In genomic region chr5:132099073-132099748, GRCh38 we compare ENCODE assay signal across 8 cellular contexts. TPM values are rescaled to one million over a fixed set of nuclear protein-coding genes. Genes with fewer than 3 reads are reported as not detected.
DNase-seq lines count a peak whose midpoint lies in the region; ATAC-seq, FAIRE-seq and TF ChIP-seq lines count a peak whose summit lies in the region.

No MANE protein-coding gene starts in this region.

- no peaks in the 10 kb centered on the region for H3K36me3 ChIP-seq in naive thymus-derived CD4-positive, alpha-beta T cell (ENCODE audit: control insufficient read depth in 2 of 3, insufficient read depth in 3 of 3, low read length in 3 of 3)

- no peak overlapping the region for H3K4me3 ChIP-seq in naive thymus-derived CD4-positive, alpha-beta T cell (ENCODE audit: low read length)

- H3K9me3 Mint-ChIP-seq in naive thymus-derived CD4-positive, alpha-beta T cell, result peaks cover 0 to 3% (median 0%) of the 10 kb centered on the region in 11 donors

- peak overlapping the region in 2 of 9 donors; percentile 29 to 70 for H3K27ac Mint-ChIP-seq in naive thymus-derived CD4-positive, alpha-beta T cell

- no peaks in the 10 kb centered on the region for H3K27me3 ChIP-seq in naive thymus-derived CD4-positive, alpha-beta T cell (ENCODE audit: control insufficient read depth in 2 of 2, insufficient read depth in 2 of 2, low read length in 2 of 2)

- in situ Hi-C loops in GM13976 (cut with MboI; ENCODE audit: low sequenced_read_pairs, unreplicated experiment), result no loop called here

- H3K4me1 ChIP-seq in naive thymus-derived CD4-positive, alpha-beta T cell (ENCODE audit: control insufficient read depth in 2 of 2, insufficient read depth in 2 of 2, low read length in 2 of 2), result peaks cover 40 to 76% of the 10 kb centered on the region in 2 donors

- POLR2A ChIA-PET in naive thymus-derived CD4-positive, alpha-beta T cell (lab: Charles Lee), result no interaction called here

- TF ChIP-seq CTCF in GM13976 (IDR thresholded peaks at IDR 0.05; ENCODE audit: borderline replicate concordance, control extremely low read depth, extremely low read depth, insufficient read depth, missing control alignments), result no peak

- DNase-seq in RCC 7860 (ENCODE audit: low spot score) (peak; percentile 20), DMS153 (lab: John Stamatoyannopoulos, UW) (no peak), DMS53 treated with DMSO at 0.1 percent for 48 hours (lab: John Stamatoyannopoulos, UW; ENCODE audit: unreplicated experiment) (no peak), GM13976 (ENCODE audit: low spot score) (no peak), germinal center (ENCODE audit: low spot score) (no peak)
- DNase-seq in naive thymus-derived CD4-positive, alpha-beta T cell, result peak in 1 of 9 donors; percentile 62

- peaks cover 34 to 84% (median 43%) of the 10 kb centered on the region in 7 donors for H3K4me1 Mint-ChIP-seq in naive thymus-derived CD4-positive, alpha-beta T cell

- H3K9me3 ChIP-seq in naive thymus-derived CD4-positive, alpha-beta T cell (ENCODE audit: control insufficient read depth in 2 of 3, low read length in 3 of 3), result no peaks in the 10 kb centered on the region

- no peak overlapping the region for H3K27ac ChIP-seq in naive thymus-derived CD4-positive, alpha-beta T cell (ENCODE audit: low read depth, low read length)

- H3K27me3 Mint-ChIP-seq in naive thymus-derived CD4-positive, alpha-beta T cell, result peaks cover 0 to under 1% (median 0%) of the 10 kb centered on the region in 5 donors

- peak; percentile 41 for ATAC-seq in GM18519 (IDR thresholded peaks at IDR 0.05; ENCODE audit: low FRiP score, unreplicated experiment)
- ATAC-seq in HG02642 (IDR thresholded peaks at IDR 0.05; ENCODE audit: poor library complexity, unreplicated experiment), result peak; percentile 49
- ATAC-seq in naive thymus-derived CD4-positive, alpha-beta T cell, result peak; percentile 28

- FAIRE-seq in RCC 7860 (lab: Jason Lieb, UNC), result no peak

- intact Hi-C loops in naive thymus-derived CD4-positive, alpha-beta T cell (cut with micrococcal nuclease), result no loop called here

- CTCF ChIA-PET in naive thymus-derived CD4-positive, alpha-beta T cell (lab: Charles Lee), result interaction anchor here (1.2 kb wide), 1 partner anchor 36 kb away, joined by 3 read pairs; no protein-coding TSS in a partner anchor

- H3K36me3 Mint-ChIP-seq in naive thymus-derived CD4-positive, alpha-beta T cell, result peaks cover 0 to 19% (median 0%) of the 10 kb centered on the region in 5 donors

- H3K4me3 Mint-ChIP-seq in naive thymus-derived CD4-positive, alpha-beta T cell, result peak overlapping the region in 1 of 10 donors; percentile 34

RNA-seq across cellular contexts. Expression of gene CSF2, which starts 25.6 kb away (rescaled TPM):
- total RNA-seq in naive thymus-derived CD4-positive, alpha-beta T cell, result 100 to 1,000 TPM in 1 of 5 experiments, not detected in 4; 111 TPM
- polyA plus RNA-seq in naive thymus-derived CD4-positive, alpha-beta T cell, result not detected

RNA-seq across cellular contexts. Expression of gene IL3, which starts 38.8 kb away (rescaled TPM):
- 1 to 10 TPM in 1 of 5 experiments, not detected in 4; 1.3 TPM for total RNA-seq in naive thymus-derived CD4-positive, alpha-beta T cell
- not detected for polyA plus RNA-seq in naive thymus-derived CD4-positive, alpha-beta T cell
